In genomic region chr11:66593650-66594049, GRCh38 we compare ENCODE assay signal across 8 cellular contexts. TPM values are rescaled to one million over a fixed set of nuclear protein-coding genes. Genes with fewer than 3 reads are reported as not detected.
DNase-seq lines count a peak whose midpoint lies in the region; ATAC-seq and TF ChIP-seq lines count a peak whose summit lies in the region.

No MANE protein-coding gene starts in this region.

- H3K4me3 ChIP-seq in astrocyte of the spinal cord (ENCODE audit: low read depth, low read length) (peak overlapping the region; percentile 75), lung (peak overlapping the region; percentile 95), upper lobe of left lung (peak overlapping the region; percentile 50 to 80 (median 68))

- in situ Hi-C loops in astrocyte of the spinal cord (cut with HindIII; ENCODE audit: low sequenced_read_pairs): no loop called here

- H3K9me3 Mint-ChIP-seq in activated naive CD4-positive, alpha-beta T cell treated with anti-CD3 and anti-CD28 coated beads for 36 hours: no peaks in the 10 kb centered on the region

- no peak for ATAC-seq in lung (ENCODE audit: insufficient read depth, low FRiP score)
- ATAC-seq in upper lobe of left lung (ENCODE audit: low FRiP score in 2 of 2): no peak
- ATAC-seq in GM18511 (IDR thresholded peaks at IDR 0.05; ENCODE audit: unreplicated experiment): no peak

- no peak for TF ChIP-seq POLR2A in upper lobe of left lung (IDR thresholded peaks at IDR 0.05)

- 68 to 69% methylated on average over 7 of the region's 7 CpGs for WGBS in lung, 2 donors
- 74 to 78% methylated on average over 7 of the region's 7 CpGs for WGBS in upper lobe of left lung, 2 donors

- H3K27me3 ChIP-seq in lung (ENCODE audit: control insufficient read depth, insufficient read depth) (no peaks in the 10 kb centered on the region), upper lobe of left lung (no peaks in the 10 kb centered on the region)

- peaks cover 30% of the 10 kb centered on the region for H3K4me1 Mint-ChIP-seq in activated naive CD4-positive, alpha-beta T cell treated with anti-CD3 and anti-CD28 coated beads for 36 hours (ENCODE audit: low read depth)

- H3K4me1 ChIP-seq in lung (ENCODE audit: control insufficient read depth in 2 of 2, insufficient read depth in 2 of 2, low read length in 2 of 2): peaks cover 0 to 15% of the 10 kb centered on the region in 2 donors
- peaks cover 30 to 34% (median 31%) of the 10 kb centered on the region in 4 donors for H3K4me1 ChIP-seq in upper lobe of left lung

- peak overlapping the region; percentile 100 for H3K4me3 Mint-ChIP-seq in activated naive CD4-positive, alpha-beta T cell treated with anti-CD3 and anti-CD28 coated beads for 36 hours

- H3K27ac ChIP-seq in lung (ENCODE audit: low read depth in 1 of 2, low read length in 1 of 2) (peak overlapping the region in 1 of 2 donors; percentile 91), upper lobe of left lung (peak overlapping the region; percentile 52 to 86 (median 86))

- H3K9me3 ChIP-seq in lung (ENCODE audit: control insufficient read depth in 2 of 2, insufficient read depth in 1 of 2, low read length in 1 of 2) (no peaks in the 10 kb centered on the region), upper lobe of left lung (no peaks in the 10 kb centered on the region)

- peaks cover 5% of the 10 kb centered on the region for H3K36me3 Mint-ChIP-seq in activated naive CD4-positive, alpha-beta T cell treated with anti-CD3 and anti-CD28 coated beads for 36 hours (ENCODE audit: low read depth)

- no peaks in the 10 kb centered on the region for H3K27me3 Mint-ChIP-seq in activated naive CD4-positive, alpha-beta T cell treated with anti-CD3 and anti-CD28 coated beads for 36 hours (ENCODE audit: low read depth)

- H3K36me3 ChIP-seq in lung (ENCODE audit: control insufficient read depth in 2 of 2, insufficient read depth in 2 of 2, low read length in 2 of 2) (no peaks in the 10 kb centered on the region), upper lobe of left lung (no peaks in the 10 kb centered on the region)

- TF ChIP-seq EP300 in upper lobe of left lung (IDR thresholded peaks at IDR 0.05): no peak

- TF ChIP-seq CTCF in astrocyte of the spinal cord (IDR thresholded peaks at IDR 0.05; ENCODE audit: low read depth, low read length): no peak
- TF ChIP-seq CTCF in lung (IDR thresholded peaks at IDR 0.05; ENCODE audit: control extremely low read depth, extremely low read depth): no peak
- TF ChIP-seq CTCF in upper lobe of left lung (IDR thresholded peaks at IDR 0.05): no peak

- CTCF ChIA-PET in activated naive CD4-positive, alpha-beta T cell treated with anti-CD3 and anti-CD28 coated beads for 36 hours (lab: Charles Lee): interaction anchor here (1.0 to 1.6 kb wide), 3 partner anchors 84 to 100 kb away, joined by 3 to 4 read pairs (median 3); partner anchors contain the start of gene RBM4B

- peak overlapping the region; percentile 98 for H3K27ac Mint-ChIP-seq in activated naive CD4-positive, alpha-beta T cell treated with anti-CD3 and anti-CD28 coated beads for 36 hours

- DNase-seq in activated naive CD4-positive, alpha-beta T cell treated with anti-CD3 and anti-CD28 coated beads for 36 hours: no peak
- DNase-seq in activated naive CD4-positive, alpha-beta T cell treated with Interleukin-2 at 50 U/mL for 16 hours: no peak
- no peak for DNase-seq in astrocyte of the spinal cord (ENCODE audit: low read depth, low spot score)
- DNase-seq in lung (ENCODE audit: low spot score): no peak
- DNase-seq in upper lobe of left lung: no peak
- no peak for DNase-seq in stimulated activated CD4-positive, alpha-beta T cell treated with anti-CD3 and anti-CD28 coated beads, Interleukin-12 subunit alpha, Interleukin-12 subunit beta, amount 100 ng/mL, for 4 hours
- DNase-seq in NCI-H1436 treated with DMSO at 0.1 percent for 48 hours (lab: John Stamatoyannopoulos, UW): no peak

- intact Hi-C loops in activated naive CD4-positive, alpha-beta T cell treated with anti-CD3 and anti-CD28 coated beads for 36 hours (cut with micrococcal nuclease): loop anchor here (1.0 kb wide), 3 partner anchors 23 to 85 kb away; partner anchors contain the start of genes RBM14 and RBM4

RNA-seq across cellular contexts. Expression of gene CCS, which starts 0.7 kb away (rescaled TPM):
- total RNA-seq in activated naive CD4-positive, alpha-beta T cell treated with anti-CD3 and anti-CD28 coated beads for 36 hours: 10 to 100 TPM; 22.6 to 22.8 TPM
- total RNA-seq in lung (10 to 100 TPM; 35.9 to 36.5 TPM), upper lobe of left lung (10 to 100 TPM; 24.3 to 82.8 (median 34.0) TPM)
- 10 to 100 TPM; 32.7 to 52.2 TPM for polyA plus RNA-seq in lung

RNA-seq across cellular contexts. Expression of gene CCDC87, which starts 0.8 kb away (rescaled TPM):
- under 1 TPM; 0.07 to 0.12 TPM for total RNA-seq in activated naive CD4-positive, alpha-beta T cell treated with anti-CD3 and anti-CD28 coated beads for 36 hours
- total RNA-seq in lung (under 1 TPM; 0.28 to 0.67 TPM), upper lobe of left lung (1 to 10 TPM in 1 of 6 donors, under 1 TPM in 4, not detected in 1; 0.20 to 4.2 (median 0.44) TPM)
- under 1 TPM; 0.12 to 0.15 TPM for polyA plus RNA-seq in lung

RNA-seq across cellular contexts. Expression of gene RBM14, which starts 22.8 kb away (rescaled TPM):
- 100 to 1,000 TPM; 160 to 173 TPM for total RNA-seq in activated naive CD4-positive, alpha-beta T cell treated with anti-CD3 and anti-CD28 coated beads for 36 hours
- total RNA-seq in lung (10 to 100 TPM; 67.8 to 96.3 TPM), upper lobe of left lung (100 to 1,000 TPM in 1 of 6 donors, 10 to 100 TPM in 5; 45.7 to 114 (median 73.1) TPM)
- polyA plus RNA-seq in lung: 10 to 100 TPM; 34.1 to 38.0 TPM

RNA-seq across cellular contexts. Expression of gene CTSF, which starts 25.2 kb away (rescaled TPM):
- under 1 TPM; 0.64 to 0.96 TPM for total RNA-seq in activated naive CD4-positive, alpha-beta T cell treated with anti-CD3 and anti-CD28 coated beads for 36 hours
- total RNA-seq in lung (10 to 100 TPM in 1 of 2 donors, 1 to 10 TPM in 1; 7.7 to 39.6 TPM), upper lobe of left lung (10 to 100 TPM; 28.5 to 81.7 (median 40.3) TPM)
- 1 to 10 TPM; 6.6 to 8.2 TPM for polyA plus RNA-seq in lung

RNA-seq across cellular contexts. Expression of gene RBM4, which starts 44.9 kb away (rescaled TPM):
- 10 to 100 TPM; 85.9 to 98.1 TPM for total RNA-seq in activated naive CD4-positive, alpha-beta T cell treated with anti-CD3 and anti-CD28 coated beads for 36 hours
- total RNA-seq in lung (100 to 1,000 TPM; 102 to 153 TPM), upper lobe of left lung (100 to 1,000 TPM in 2 of 6 donors, 10 to 100 TPM in 4; 62.4 to 103 (median 90.2) TPM)
- polyA plus RNA-seq in lung: 10 to 100 TPM; 77.2 to 98.8 TPM
